Comparison of ENCODE assay signal across 13 cellular contexts in the genomic region with DNA sequence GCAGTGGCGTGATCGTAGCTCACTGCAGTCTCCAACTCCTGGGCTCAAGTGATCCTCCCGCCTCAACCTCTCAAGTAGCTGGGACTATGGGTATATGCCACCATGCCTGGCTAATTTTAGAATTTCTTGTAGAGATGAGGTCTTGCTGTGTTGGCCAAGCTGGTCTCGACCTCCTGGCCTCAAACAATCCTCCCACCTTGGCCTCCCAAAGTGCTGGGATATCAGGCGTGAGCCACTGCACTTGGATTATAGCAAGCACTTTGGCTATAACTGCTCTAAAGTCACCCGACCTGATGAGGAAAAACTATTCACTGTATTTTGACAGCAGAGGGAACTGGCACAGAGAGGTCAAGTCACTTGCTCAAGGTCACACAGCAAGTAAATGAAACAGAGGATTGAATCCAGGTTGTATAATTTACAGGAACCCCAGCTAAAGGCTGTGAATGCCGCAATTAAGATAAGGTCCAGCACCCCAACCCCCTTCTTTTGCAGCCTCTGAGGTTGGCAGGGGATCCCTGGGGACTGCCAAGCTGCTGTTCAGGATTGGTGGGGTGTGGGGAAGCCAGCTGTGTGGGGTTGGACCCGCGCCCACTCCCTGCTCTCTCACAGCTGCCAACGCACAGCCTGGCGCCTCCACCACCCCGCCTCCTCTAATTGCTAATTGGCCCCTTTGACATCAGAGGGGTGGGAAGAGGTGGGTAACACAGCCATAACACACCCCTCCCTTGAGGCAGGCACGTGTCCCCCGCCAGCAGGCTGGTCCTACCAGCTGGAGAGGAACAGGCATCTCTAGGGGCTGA. TPM values are rescaled to one million over a fixed set of nuclear protein-coding genes. Genes with fewer than 3 reads are reported as not detected.
DNase-seq lines count a peak whose midpoint lies in the region; ATAC-seq and TF ChIP-seq lines count a peak whose summit lies in the region.
"Had no signal": no experiment of that assay in that cellular context is flagged by ENCODE, and none has a peak within 500 bp of the region (broad histone marks: within the 10 kb centered on the region; RNA-seq: fewer than 3 reads in every experiment).

No MANE protein-coding gene starts in this region.

- no peaks in the 10 kb centered on the region for H3K9me3 ChIP-seq in H9 (ENCODE audit: control insufficient read depth, low read depth, low read length)
- no peaks in the 10 kb centered on the region for H3K9me3 ChIP-seq in right atrium auricular region

- H3K4me1 Mint-ChIP-seq in H9 = peaks cover 5 to 8% of the 10 kb centered on the region in 2 experiments

- no peak overlapping the region for H2BK15ac ChIP-seq in H9 (ENCODE audit: low read depth, low read length)

- no peak overlapping the region for H4K91ac ChIP-seq in H9 (ENCODE audit: insufficient read length, low read depth, low read length)

- no peak overlapping the region for H4K8ac ChIP-seq in H9 (replicated peaks; ENCODE audit: insufficient read length, low read depth, low read length)

- no peak overlapping the region; a peak in 1 of 7 replicates for H3K27ac Mint-ChIP-seq in H9
- H3K27ac Mint-ChIP-seq: brain; stimulated activated naive CD8-positive, alpha-beta T cell treated with anti-CD3 and anti-CD28 coated beads, Interleukin-15, Interleukin-2, amounts not matched to agents 100 ng/mL and 50 ng/mL, for 24 hours had no signal

- H3K79me2 ChIP-seq in H9 (ENCODE audit: insufficient read depth, low read length) = no peaks in the 10 kb centered on the region

- no peak overlapping the region for H3K56ac ChIP-seq in H9 (ENCODE audit: insufficient read length, low read depth, low read length)

- no peaks in the 10 kb centered on the region for H3K23me2 ChIP-seq in H9 (ENCODE audit: insufficient read length, low read depth, low read length, poor library complexity, severe bottlenecking)

- H3K27me3 ChIP-seq in H9 (ENCODE audit: insufficient read depth, low read length) (no peaks in the 10 kb centered on the region), right atrium auricular region (no peaks in the 10 kb centered on the region)

- H3K36me3 Mint-ChIP-seq in H9 (ENCODE audit: insufficient read depth in 1 of 3, low read depth in 3 of 3) = no peaks in the 10 kb centered on the region
- H3K36me3 Mint-ChIP-seq: brain had no signal

- H3K36me3 ChIP-seq in right atrium auricular region = no peaks in the 10 kb centered on the region

- TF ChIP-seq CTCF in H9 (conservative IDR thresholded peaks at IDR 0.05) (no peak), right atrium auricular region (IDR thresholded peaks at IDR 0.05) (no peak)

- H3K14ac ChIP-seq in H9 (ENCODE audit: insufficient read depth, low read length) = no peak overlapping the region

- ATAC-seq in GM19324 (IDR thresholded peaks at IDR 0.05; ENCODE audit: low FRiP score, unreplicated experiment) (no peak), GM21515 (IDR thresholded peaks at IDR 0.05; ENCODE audit: unreplicated experiment) (no peak)

- H3K4me1 ChIP-seq in H9 (ENCODE audit: insufficient read depth, low read length) = no peaks in the 10 kb centered on the region
- no peaks in the 10 kb centered on the region for H3K4me1 ChIP-seq in right atrium auricular region

- H2AK5ac ChIP-seq in H9 (ENCODE audit: insufficient read length, low read length) = no peak overlapping the region

- no peak overlapping the region for H2BK20ac ChIP-seq in H9 (ENCODE audit: low read depth, low read length, poor library complexity, severe bottlenecking)

- H3K27me3 Mint-ChIP-seq in H9 (ENCODE audit: low read depth) = peaks cover 17% of the 10 kb centered on the region
- H3K27me3 Mint-ChIP-seq: stimulated activated naive CD8-positive, alpha-beta T cell treated with anti-CD3 and anti-CD28 coated beads, Interleukin-15, Interleukin-2, amounts not matched to agents 100 ng/mL and 50 ng/mL, for 24 hours had no signal

- H2AFZ ChIP-seq in H9 (ENCODE audit: low read length) = no peak overlapping the region

- H3K9ac ChIP-seq in H9 (ENCODE audit: extremely low read depth, insufficient read length, low read length) = no peak overlapping the region

- no peak overlapping the region for H2BK5ac ChIP-seq in H9 (ENCODE audit: insufficient read length, low read length)

- H3K4ac ChIP-seq in H9 (ENCODE audit: low read depth, low read length) = no peak overlapping the region

- no peak overlapping the region for H2BK120ac ChIP-seq in H9 (ENCODE audit: low read depth, low read length, poor library complexity, severe bottlenecking)

- no peak overlapping the region for H3K23ac ChIP-seq in H9 (ENCODE audit: insufficient read length, low read depth, low read length)

- no peak overlapping the region for H3K18ac ChIP-seq in H9 (ENCODE audit: insufficient read length, low read depth, low read length)

- intact Hi-C loops in posterior cingulate gyrus (cut with DNase I) = no loop called here

- H3K4me2 ChIP-seq in H9 (ENCODE audit: insufficient read depth, insufficient read length, low read length) = no peak overlapping the region

- H3K27ac ChIP-seq in H9 (ENCODE audit: insufficient read length, low read depth, low read length) (no peak overlapping the region), right atrium auricular region (no peak overlapping the region)

- no peak overlapping the region for H3K4me3 Mint-ChIP-seq in H9
- H3K4me3 Mint-ChIP-seq: brain; stimulated activated naive CD8-positive, alpha-beta T cell treated with anti-CD3 and anti-CD28 coated beads, Interleukin-15, Interleukin-2, amounts not matched to agents 100 ng/mL and 50 ng/mL, for 24 hours had no signal

- WGBS in H9 (ENCODE audit: extremely low coverage, insufficient read length, low lambda C conversion rate) = no CpG with 5 or more reads among the region's 14 CpGs

- no peak overlapping the region for H3K4me3 ChIP-seq in right atrium auricular region

- H4K20me1 ChIP-seq in H9 (ENCODE audit: control insufficient read depth, insufficient read depth, insufficient read length) = no peaks in the 10 kb centered on the region

- no peak overlapping the region for H3T11ph ChIP-seq in H9 (ENCODE audit: low read length)

- no peaks in the 10 kb centered on the region for H3K79me1 ChIP-seq in H9 (ENCODE audit: insufficient read depth, low read depth, low read length, poor library complexity, severe bottlenecking)

- DNase-seq in H9 (peak; percentile 63), NCI-H2107 (lab: John Stamatoyannopoulos, UW) (peak; percentile 68), anterior cingulate cortex (lab: John Stamatoyannopoulos, UW) (peak in 52 of 58 donors; percentile 7 to 84 (median 56)), posterior cingulate gyrus (peak; percentile 57 to 96 (median 67)), right atrium auricular region (ENCODE audit: low spot score) (no peak), EL (no peak)
- DNase-seq: GDM1, mesendoderm had no signal

- no peaks in the 10 kb centered on the region; a peak in 1 of 5 replicates for H3K9me3 Mint-ChIP-seq in H9
- H3K9me3 Mint-ChIP-seq: stimulated activated naive CD8-positive, alpha-beta T cell treated with anti-CD3 and anti-CD28 coated beads, Interleukin-15, Interleukin-2, amounts not matched to agents 100 ng/mL and 50 ng/mL, for 24 hours had no signal

- H4K5ac ChIP-seq in H9 (ENCODE audit: insufficient read length, low read depth, low read length) = no peak overlapping the region

- H2BK12ac ChIP-seq in H9 (ENCODE audit: insufficient read length, low read depth, low read length) = no peak overlapping the region

RNA-seq across cellular contexts. Expression of gene TMIGD2, which starts 6.0 kb away (rescaled TPM):
- total RNA-seq in H9 (2021) (0.26 TPM in 1 of 2 replicates, not detected in the other), right atrium auricular region (under 1 TPM in 1 of 2 donors, not detected in 1; 0.28 TPM)

RNA-seq across cellular contexts. Expression of gene FSD1, which starts 8.2 kb away (rescaled TPM):
- total RNA-seq in H9 (2021) (53.6 and 53.9 TPM in 2 replicates), right atrium auricular region (not detected)

RNA-seq across cellular contexts. Expression of gene SHD, which starts 17.1 kb away (rescaled TPM):
- total RNA-seq in H9 (2021) (2.7 and 4.4 TPM in 2 replicates), right atrium auricular region (10 to 100 TPM; 24.2 to 24.6 TPM)
- total RNA-seq: activated CD8-positive, alpha-beta memory T cell treated with anti-CD3 and anti-CD28 coated beads for 36 hours had no signal

RNA-seq across cellular contexts. Expression of gene STAP2, which starts 42.5 kb away (rescaled TPM):
- total RNA-seq in H9 (2021) (19.0 and 20.2 TPM in 2 replicates), right atrium auricular region (10 to 100 TPM in 1 of 2 donors, 1 to 10 TPM in 1; 4.8 to 11.8 TPM)

RNA-seq across cellular contexts. Expression of gene MPND, which starts 47.2 kb away (rescaled TPM):
- total RNA-seq in H9 (2021) (37.0 and 38.2 TPM in 2 replicates), right atrium auricular region (1 to 10 TPM; 6.2 to 7.3 TPM)

Comparison
In these comparisons a context has a peak if more than half of its experiments do, and no peak if none do; other contexts are left out.
1. DNase-seq: peak in H9 (single experiment), NCI-H2107 (single experiment), anterior cingulate cortex (52 of 58) and posterior cingulate gyrus (10 of 10); none in right atrium auricular region (single experiment) and EL (single experiment).
2. RNA of gene FSD1, which starts 8.2 kb away (total RNA-seq): 53.6 to 53.9 TPM in H9; not detected in right atrium auricular region; every median in the first group is over 10 times any median in the second.